ENCODE assay signal across 8 cellular contexts in genomic region chr6:30571085-30572077, GRCh38. TPM values are rescaled to one million over a fixed set of nuclear protein-coding genes. Genes with fewer than 3 reads are reported as not detected.
DNase-seq lines count a peak whose midpoint lies in the region; ATAC-seq and TF ChIP-seq lines count a peak whose summit lies in the region.

TSS of gene ABCF1 (plus strand) at chr6:30571442. CDS start at chr6:30571488, 46 bp downstream.

- H3K36me3 Mint-ChIP-seq in activated T-helper 2 cell treated with anti-CD3 and anti-CD28 coated beads, Interferon-gamma antibody, Interleukin-2, Interleukin-4, amounts not matched to agents 10 μg/mL and 5 μg/mL and 100 μg/mL, durations not matched to agents 14 hours and 24 hours and 36 hours (ENCODE audit: low read depth): peaks cover 32% of the 10 kb centered on the region
- peaks cover 0 to 14% (median 0%) of the 10 kb centered on the region in 3 donors for H3K36me3 Mint-ChIP-seq in naive thymus-derived CD8-positive, alpha-beta T cell

- H3K9ac ChIP-seq in fibroblast of lung (ENCODE audit: insufficient read depth, low read length): peak within 1 kb of the TSS; percentile 90

- H3K9me3 ChIP-seq in RWPE2 (ENCODE audit: severe bottlenecking): no peaks in the 10 kb centered on the region
- no peaks in the 10 kb centered on the region for H3K9me3 ChIP-seq in fibroblast of lung (ENCODE audit: control insufficient read depth, insufficient read depth, low read depth, low read length)

- no peak for TF ChIP-seq CTCF in RWPE2 (IDR thresholded peaks at IDR 0.05; ENCODE audit: poor library complexity, severe bottlenecking)
- TF ChIP-seq CTCF in fibroblast of lung (conservative IDR thresholded peaks at IDR 0.05 in 1 of 2, IDR thresholded peaks at IDR 0.05 in 1 of 2; ENCODE audit: low read depth in 1 of 2, low read length in 2 of 2): no peak

- POLR2A ChIA-PET in naive thymus-derived CD8-positive, alpha-beta T cell (lab: Charles Lee): interaction anchor here (0.5 to 3.3 kb wide), 23 partner anchors 9 to 259 kb away, joined by 3 to 49 read pairs (median 5); partner anchors contain the start of genes GNL1, MDC1, MRPS18B and PPP1R10

- peak; percentile 86 for ATAC-seq in RWPE2 (ENCODE audit: low read depth)
- ATAC-seq in naive thymus-derived CD8-positive, alpha-beta T cell: peak; percentile 94

- no peaks in the 10 kb centered on the region for H3K9me3 Mint-ChIP-seq in activated T-helper 2 cell treated with anti-CD3 and anti-CD28 coated beads, Interferon-gamma antibody, Interleukin-2, Interleukin-4, amounts not matched to agents 10 μg/mL and 5 μg/mL and 100 μg/mL, durations not matched to agents 14 hours and 24 hours and 36 hours
- no peaks in the 10 kb centered on the region for H3K9me3 Mint-ChIP-seq in naive thymus-derived CD8-positive, alpha-beta T cell

- peaks cover 28% of the 10 kb centered on the region for H3K36me3 ChIP-seq in RWPE2 (ENCODE audit: low read depth)
- H3K36me3 ChIP-seq in fibroblast of lung (ENCODE audit: control insufficient read depth, insufficient read depth, low read length): no peaks in the 10 kb centered on the region

- intact Hi-C loops in activated T-helper 2 cell treated with anti-CD3 and anti-CD28 coated beads, Interferon-gamma antibody, Interleukin-2, Interleukin-4, amounts not matched to agents 10 μg/mL and 5 μg/mL and 100 μg/mL, durations not matched to agents 14 hours and 24 hours and 36 hours (cut with micrococcal nuclease): loop anchor here (1.0 to 10.0 kb wide), 4 partner anchors 15 to 247 kb away; partner anchors contain the start of genes GNL1, MDC1, MRPS18B and PPP1R10

- H3K4me2 ChIP-seq in fibroblast of lung (ENCODE audit: extremely low read depth, insufficient read depth, low read length): peak within 1 kb of the TSS; percentile 93

- H3K4me3 ChIP-seq in RWPE2 (ENCODE audit: severe bottlenecking): peak within 1 kb of the TSS; percentile 72
- peak within 1 kb of the TSS; percentile 80 to 91 (median 90) for H3K4me3 ChIP-seq in fibroblast of lung (replicated peaks in 1 of 4; ENCODE audit: control extremely low read depth in 1 of 4, insufficient read depth in 1 of 4, low read depth in 3 of 4, low read length in 4 of 4)

- H3K4me1 ChIP-seq in RWPE2 (ENCODE audit: insufficient read depth, poor library complexity, severe bottlenecking) (peaks cover 15% of the 10 kb centered on the region), fibroblast of lung (ENCODE audit: control insufficient read depth, extremely low read depth, insufficient read depth, low read length) (peaks cover 13% of the 10 kb centered on the region)

- peak within 1 kb of the TSS; percentile 97 for H2AFZ ChIP-seq in fibroblast of lung (ENCODE audit: low read length)

- H3K27ac Mint-ChIP-seq in activated T-helper 2 cell treated with anti-CD3 and anti-CD28 coated beads, Interferon-gamma antibody, Interleukin-2, Interleukin-4, amounts not matched to agents 10 μg/mL and 5 μg/mL and 100 μg/mL, durations not matched to agents 14 hours and 24 hours and 36 hours: peak within 1 kb of the TSS; percentile 92
- peak within 1 kb of the TSS; percentile 98 to 100 (median 99) for H3K27ac Mint-ChIP-seq in naive thymus-derived CD8-positive, alpha-beta T cell

- peaks cover 41% of the 10 kb centered on the region for H3K79me2 ChIP-seq in fibroblast of lung (ENCODE audit: control insufficient read depth, insufficient read depth, low read length)

- no peaks in the 10 kb centered on the region for H3K27me3 ChIP-seq in RWPE2 (ENCODE audit: insufficient read depth, poor library complexity, severe bottlenecking)
- no peaks in the 10 kb centered on the region for H3K27me3 ChIP-seq in fibroblast of lung (ENCODE audit: control insufficient read depth, insufficient read depth, low read length)

- H3K27ac ChIP-seq in RWPE2 (ENCODE audit: poor library complexity, severe bottlenecking): peak within 1 kb of the TSS; percentile 60
- peak within 1 kb of the TSS; percentile 94 for H3K27ac ChIP-seq in fibroblast of lung (ENCODE audit: insufficient read depth, low read length)

- H4K20me1 ChIP-seq in fibroblast of lung (ENCODE audit: control insufficient read depth, extremely low read depth, insufficient read depth, low read length): no peaks in the 10 kb centered on the region

- H3K4me3 Mint-ChIP-seq in activated T-helper 2 cell treated with anti-CD3 and anti-CD28 coated beads, Interferon-gamma antibody, Interleukin-2, Interleukin-4, amounts not matched to agents 10 μg/mL and 5 μg/mL and 100 μg/mL, durations not matched to agents 14 hours and 24 hours and 36 hours (ENCODE audit: low read depth): peak within 1 kb of the TSS; percentile 91
- peak within 1 kb of the TSS; percentile 91 to 100 (median 100) for H3K4me3 Mint-ChIP-seq in naive thymus-derived CD8-positive, alpha-beta T cell

- DNase-seq in EH (ENCODE audit: low read depth) (peak; percentile 96), H4 (ENCODE audit: low spot score) (peak; percentile 94), LoVo (ENCODE audit: low spot score) (peak; percentile 99), RWPE2 (ENCODE audit: low spot score) (peak; percentile 96), fibroblast of lung (ENCODE audit: low read depth in 2 of 2) (peak; percentile 94 to 97)
- DNase-seq in activated T-helper 2 cell treated with anti-CD3 and anti-CD28 coated beads, Interferon-gamma antibody, Interleukin-2, Interleukin-4, amounts not matched to agents 10 μg/mL and 5 μg/mL and 100 μg/mL, durations not matched to agents 14 hours and 24 hours and 36 hours (ENCODE audit: low spot score): peak; percentile 99
- peak; percentile 98 to 100 (median 99) for DNase-seq in naive thymus-derived CD8-positive, alpha-beta T cell
- DNase-seq in stimulated activated naive CD4-positive, alpha-beta T cell (lab: John Stamatoyannopoulos, UW): peak; percentile 98 to 99 (median 99)

- H3K27me3 Mint-ChIP-seq in activated T-helper 2 cell treated with anti-CD3 and anti-CD28 coated beads, Interferon-gamma antibody, Interleukin-2, Interleukin-4, amounts not matched to agents 10 μg/mL and 5 μg/mL and 100 μg/mL, durations not matched to agents 14 hours and 24 hours and 36 hours (ENCODE audit: low read depth): no peaks in the 10 kb centered on the region
- H3K27me3 Mint-ChIP-seq in naive thymus-derived CD8-positive, alpha-beta T cell: no peaks in the 10 kb centered on the region

- H3K4me1 Mint-ChIP-seq in activated T-helper 2 cell treated with anti-CD3 and anti-CD28 coated beads, Interferon-gamma antibody, Interleukin-2, Interleukin-4, amounts not matched to agents 10 μg/mL and 5 μg/mL and 100 μg/mL, durations not matched to agents 14 hours and 24 hours and 36 hours (ENCODE audit: low read depth): peaks cover 55% of the 10 kb centered on the region
- H3K4me1 Mint-ChIP-seq in naive thymus-derived CD8-positive, alpha-beta T cell: peaks cover 46 to 67% (median 62%) of the 10 kb centered on the region in 4 donors

RNA-seq across cellular contexts. Expression of gene ABCF1, which starts in this region (rescaled TPM):
- 30.7 and 46.7 TPM in 2 replicates for total RNA-seq in H4 (2014; rRNA removed; shearing (Covaris generic))
- total RNA-seq in activated T-helper 2 cell treated with anti-CD3 and anti-CD28 coated beads, Interferon-gamma antibody, Interleukin-2, Interleukin-4, amounts not matched to agents 10 μg/mL and 5 μg/mL and 100 μg/mL, durations not matched to agents 14 hours and 24 hours and 36 hours: 102 and 112 TPM in 2 replicates
- total RNA-seq in fibroblast of lung: 35.5 and 37.2 TPM in 2 replicates
- 49.2 and 62.6 TPM in 2 replicates for polyA plus RNA-seq in fibroblast of lung
- 74.7 and 79.2 TPM in 2 replicates for polyA plus RNA-seq in fibroblast of lung (2012)
- 81.9 and 133 TPM in 2 replicates for polyA minus RNA-seq in fibroblast of lung (ENCODE audit: low replicate concordance)
- total RNA-seq in naive thymus-derived CD8-positive, alpha-beta T cell: 10 to 100 TPM; 68.6 to 71.3 TPM
- polyA plus RNA-seq in naive thymus-derived CD8-positive, alpha-beta T cell: 10 to 100 TPM; 19.1 to 43.1 (median 30.5) TPM

Comparison
In these comparisons a context has a peak if more than half of its experiments do, and no peak if none do; other contexts are left out.
1. Peak in every context shown above with its lines: DNase-seq, ATAC-seq, H3K4me3 ChIP-seq and H3K27ac ChIP-seq.